In genomic region chr10:61588770-61589211, GRCh38 we compare ENCODE assay signal across 1 cellular context.
TF ChIP-seq lines count a peak whose summit lies in the region.

No MANE protein-coding gene starts in this region.

TF ChIP-seq in H1, 55 proteins besides CTCF, POLR2A, EP300 and RAD21 (continued from another document):
- TF ChIP-seq SP1 (IDR thresholded peaks at IDR 0.05; ENCODE audit: low read depth, low read length) (no peak), TAF7 (optimal IDR thresholded peaks at IDR 0.05; ENCODE audit: borderline replicate concordance, low read depth, low read length) (no peak), SIX5 (IDR thresholded peaks at IDR 0.05; ENCODE audit: low read depth, low read length) (no peak), RXRA (IDR thresholded peaks at IDR 0.05; ENCODE audit: insufficient read depth, low read depth, low read length) (no peak), CHD1 (IDR thresholded peaks at IDR 0.05; ENCODE audit: low read depth, low read length) (no peak), JUN (IDR thresholded peaks at IDR 0.05; ENCODE audit: low read depth, low read length) (no peak), BACH1 (IDR thresholded peaks at IDR 0.05; ENCODE audit: low read length) (no peak), PHF8 (conservative IDR thresholded peaks at IDR 0.05; ENCODE audit: low read depth, low read length) (no peak), TAF1 (IDR thresholded peaks at IDR 0.05; ENCODE audit: low read depth, low read length) (no peak), FOSL1 (IDR thresholded peaks at IDR 0.05; ENCODE audit: insufficient read depth, low read depth, low read length) (no peak), KDM1A (IDR thresholded peaks at IDR 0.05; ENCODE audit: borderline replicate concordance, low read length) (no peak), USF2 (IDR thresholded peaks at IDR 0.05; ENCODE audit: low read length) (no peak)
